In the genomic region with DNA sequence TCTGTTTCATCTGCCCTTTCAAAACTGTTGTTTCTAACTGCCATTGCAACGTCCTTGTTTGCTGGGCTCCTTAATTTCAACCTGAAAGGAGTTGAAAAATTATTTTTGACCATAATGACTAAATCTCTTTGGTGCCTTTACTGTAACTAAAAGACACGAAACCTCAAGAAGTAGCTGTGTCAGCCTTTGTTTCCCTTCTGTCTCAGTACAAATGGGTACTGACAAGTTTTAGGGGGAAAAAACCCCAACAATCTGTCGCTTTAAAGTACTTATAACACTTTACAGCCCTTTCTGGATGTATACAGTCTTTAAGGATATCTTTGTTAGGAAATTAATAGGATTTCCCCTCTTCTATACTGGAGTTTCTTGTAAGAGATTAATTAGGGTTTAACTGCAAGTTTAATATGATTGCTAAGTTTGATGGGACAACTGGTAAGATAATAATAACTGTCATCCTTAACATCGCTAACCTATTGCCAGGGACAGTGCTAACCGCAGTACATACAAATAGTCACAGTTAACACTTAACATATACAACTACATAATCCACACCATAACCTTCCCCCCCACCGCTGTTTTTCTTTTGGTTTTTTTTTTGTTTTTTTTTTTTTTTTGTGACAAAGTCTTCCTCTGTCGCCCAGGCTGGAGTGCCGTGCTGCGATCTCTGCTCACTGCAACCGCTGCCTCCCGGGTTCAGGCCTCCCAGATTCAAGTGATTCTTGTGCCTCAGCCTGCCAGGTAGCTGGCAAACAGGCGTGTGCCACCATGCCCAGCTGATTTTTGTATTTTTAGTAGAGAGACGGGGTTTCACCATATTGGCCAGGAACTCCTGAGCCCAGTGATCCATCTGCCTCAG, we compare ENCODE assay signal across 11 cellular contexts. TPM values are rescaled to one million over a fixed set of nuclear protein-coding genes. Genes with fewer than 3 reads are reported as not detected.
DNase-seq lines count a peak whose midpoint lies in the region; ATAC-seq and TF ChIP-seq lines count a peak whose summit lies in the region.
"Had no signal": no experiment of that assay in that cellular context is flagged by ENCODE, and none has a peak within 500 bp of the region (broad histone marks: within the 10 kb centered on the region; RNA-seq: fewer than 3 reads in every experiment).

No MANE protein-coding gene starts in this region.

- no peaks in the 10 kb centered on the region for H3K27me3 ChIP-seq in mammary epithelial cell (ENCODE audit: insufficient read depth, low read length)
- H3K27me3 ChIP-seq in mucosa of rectum (ENCODE audit: control insufficient read depth in 2 of 2, insufficient read depth in 2 of 2, low read length in 2 of 2) = no peaks in the 10 kb centered on the region
- no peaks in the 10 kb centered on the region for H3K27me3 ChIP-seq in tibial nerve

- H3K27ac ChIP-seq in mammary epithelial cell (ENCODE audit: insufficient read depth, low read depth, low read length) (peak overlapping the region; percentile 23), mucosa of rectum (ENCODE audit: low read depth in 2 of 2, low read length in 2 of 2) (no peak overlapping the region), tibial nerve (peak overlapping the region; percentile 58 to 87 (median 76))

- DNase-seq in activated CD8-positive, alpha-beta T cell treated with anti-CD3 and anti-CD28 coated beads for 36 hours = no peak
- DNase-seq in activated CD8-positive, alpha-beta T cell treated with anti-CD3 and anti-CD28 coated beads, Interleukin-2, amount 10 ng/mL, durations not matched to agents 7 days and 5 days = no peak
- DNase-seq in mammary epithelial cell = no peak
- DNase-seq in tibial nerve (ENCODE audit: low spot score in 2 of 2) = no peak
- DNase-seq in RPMI8226 = no peak
- DNase-seq: NK-92 treated with Interleukin-12 subunit alpha and Interleukin-12 subunit beta, amount 100 ng/mL, for 24 hours; stimulated activated CD4-positive, alpha-beta T cell treated with anti-CD3 and anti-CD28 coated beads, Interleukin-2, amount 100 ng/mL, for 48 hours had no signal

- H3K9me3 Mint-ChIP-seq in activated CD8-positive, alpha-beta T cell treated with anti-CD3 and anti-CD28 coated beads for 36 hours = no peaks in the 10 kb centered on the region
- H3K9me3 Mint-ChIP-seq in activated CD8-positive, alpha-beta T cell treated with anti-CD3 and anti-CD28 coated beads, Interleukin-2, amount 10 ng/mL, durations not matched to agents 7 days and 5 days (ENCODE audit: insufficient read depth) = no peaks in the 10 kb centered on the region
- H3K9me3 Mint-ChIP-seq: central memory CD8-positive, alpha-beta T cell had no signal

- CTCF ChIA-PET in activated CD8-positive, alpha-beta T cell treated with anti-CD3 and anti-CD28 coated beads for 36 hours (lab: Charles Lee) = interaction anchor here (1.5 to 3.8 kb wide), 2 partner anchors 13 to 39 kb away, joined by 3 to 15 read pairs; no protein-coding TSS in a partner anchor
- CTCF ChIA-PET in activated CD8-positive, alpha-beta T cell treated with anti-CD3 and anti-CD28 coated beads, Interleukin-2, amount 10 ng/mL, durations not matched to agents 7 days and 5 days (lab: Charles Lee) = no interaction called here
- CTCF ChIA-PET in mammary epithelial cell (lab: Charles Lee; ENCODE audit: low non-redundant PET) = no interaction called here

- H3K79me2 ChIP-seq in mammary epithelial cell (ENCODE audit: insufficient read depth, low read length) = no peaks in the 10 kb centered on the region

- no peaks in the 10 kb centered on the region for H3K36me3 ChIP-seq in mammary epithelial cell (ENCODE audit: insufficient read depth, low read length)
- no peaks in the 10 kb centered on the region for H3K36me3 ChIP-seq in mucosa of rectum (ENCODE audit: control insufficient read depth in 2 of 2, insufficient read depth in 2 of 2, low read length in 2 of 2)
- H3K36me3 ChIP-seq in tibial nerve = no peaks in the 10 kb centered on the region

- H3K4me3 ChIP-seq in mammary epithelial cell (replicated peaks in 1 of 3; ENCODE audit: insufficient read depth in 1 of 3, low read depth in 2 of 3, low read length in 3 of 3) (peak overlapping the region; percentile 25 to 55 (median 29)), mucosa of rectum (ENCODE audit: low read length in 2 of 2) (peak overlapping the region; percentile 8 to 37), tibial nerve (peak overlapping the region in 3 of 4 donors; percentile 37 to 62 (median 44))

- peak overlapping the region; percentile 93 for H2AFZ ChIP-seq in mammary epithelial cell (ENCODE audit: low read depth, low read length)

- TF ChIP-seq POLR2A in tibial nerve (IDR thresholded peaks at IDR 0.05) = no peak

- H3K4me2 ChIP-seq in mammary epithelial cell (ENCODE audit: insufficient read depth, low read depth, low read length) = peak overlapping the region; percentile 86

- TF ChIP-seq CTCF in activated CD8-positive, alpha-beta T cell treated with anti-CD3 and anti-CD28 coated beads for 36 hours (IDR thresholded peaks at IDR 0.05) = no peak
- TF ChIP-seq CTCF in mammary epithelial cell (conservative IDR thresholded peaks at IDR 0.05 in 1 of 2, IDR thresholded peaks at IDR 0.05 in 1 of 2; ENCODE audit: extremely low read depth in 1 of 2, insufficient read depth in 1 of 2, low read depth in 1 of 2, low read length in 2 of 2) = no peak
- no peak for TF ChIP-seq CTCF in tibial nerve (IDR thresholded peaks at IDR 0.05)

- intact Hi-C loops in activated CD8-positive, alpha-beta T cell treated with anti-CD3 and anti-CD28 coated beads for 36 hours (cut with micrococcal nuclease) = no loop called here
- intact Hi-C loops in mammary epithelial cell (cut with micrococcal nuclease) = loop anchor here (5.0 kb wide), 1 partner anchor 48 kb away; no protein-coding TSS in a partner anchor

- POLR2A ChIA-PET in activated CD8-positive, alpha-beta T cell treated with anti-CD3 and anti-CD28 coated beads for 36 hours (lab: Charles Lee) = no interaction called here
- POLR2A ChIA-PET in activated CD8-positive, alpha-beta T cell treated with anti-CD3 and anti-CD28 coated beads, Interleukin-2, amount 10 ng/mL, durations not matched to agents 7 days and 5 days (lab: Charles Lee) = no interaction called here

- H3K36me3 Mint-ChIP-seq in activated CD8-positive, alpha-beta T cell treated with anti-CD3 and anti-CD28 coated beads for 36 hours (ENCODE audit: low read depth) = no peaks in the 10 kb centered on the region
- H3K36me3 Mint-ChIP-seq in activated CD8-positive, alpha-beta T cell treated with anti-CD3 and anti-CD28 coated beads, Interleukin-2, amount 10 ng/mL, durations not matched to agents 7 days and 5 days (ENCODE audit: low read depth) = no peaks in the 10 kb centered on the region

- H3K4me1 Mint-ChIP-seq in activated CD8-positive, alpha-beta T cell treated with anti-CD3 and anti-CD28 coated beads for 36 hours (ENCODE audit: low read depth) = peaks cover 16% of the 10 kb centered on the region
- peaks cover 11% of the 10 kb centered on the region for H3K4me1 Mint-ChIP-seq in activated CD8-positive, alpha-beta T cell treated with anti-CD3 and anti-CD28 coated beads, Interleukin-2, amount 10 ng/mL, durations not matched to agents 7 days and 5 days (ENCODE audit: low read depth)

- TF ChIP-seq EP300 in tibial nerve (IDR thresholded peaks at IDR 0.05) = no peak

- H3K4me1 ChIP-seq in mammary epithelial cell (ENCODE audit: insufficient read depth, low read length) (peaks cover 58% of the 10 kb centered on the region), mucosa of rectum (ENCODE audit: control insufficient read depth in 2 of 2, insufficient read depth in 2 of 2, low read length in 2 of 2) (peaks cover 7 to 14% of the 10 kb centered on the region in 2 donors), tibial nerve (peaks cover 0 to 62% (median 25%) of the 10 kb centered on the region in 4 donors)

- no peaks in the 10 kb centered on the region for H3K9me3 ChIP-seq in mammary epithelial cell (replicated peaks; ENCODE audit: insufficient read depth, low read length)
- H3K9me3 ChIP-seq in mucosa of rectum (ENCODE audit: control insufficient read depth in 2 of 2, low read length in 2 of 2) = no peaks in the 10 kb centered on the region
- H3K9me3 ChIP-seq in tibial nerve = no peaks in the 10 kb centered on the region

- H3K27ac Mint-ChIP-seq in activated CD8-positive, alpha-beta T cell treated with anti-CD3 and anti-CD28 coated beads for 36 hours = no peak overlapping the region
- H3K27ac Mint-ChIP-seq in activated CD8-positive, alpha-beta T cell treated with anti-CD3 and anti-CD28 coated beads, Interleukin-2, amount 10 ng/mL, durations not matched to agents 7 days and 5 days = no peak overlapping the region

- 11% methylated on average over 9 of the region's 13 CpGs for WGBS in mammary epithelial cell (ENCODE audit: low coverage, missing lambda C conversion rate)
- WGBS in tibial nerve, 2 donors = 52 to 53% methylated on average over 13 of the region's 13 CpGs

- H3K4me3 Mint-ChIP-seq in activated CD8-positive, alpha-beta T cell treated with anti-CD3 and anti-CD28 coated beads for 36 hours = peak overlapping the region; percentile 43
- no peak overlapping the region for H3K4me3 Mint-ChIP-seq in activated CD8-positive, alpha-beta T cell treated with anti-CD3 and anti-CD28 coated beads, Interleukin-2, amount 10 ng/mL, durations not matched to agents 7 days and 5 days
- H3K4me3 Mint-ChIP-seq: central memory CD8-positive, alpha-beta T cell had no signal

- in situ Hi-C loops in mammary epithelial cell (cut with MboI; ENCODE audit: low sequenced_read_pairs in 2 of 2) = no loop called here

- no peak for ATAC-seq in activated CD8-positive, alpha-beta T cell treated with anti-CD3 and anti-CD28 coated beads for 36 hours
- ATAC-seq in activated CD8-positive, alpha-beta T cell treated with anti-CD3 and anti-CD28 coated beads, Interleukin-2, amount 10 ng/mL, durations not matched to agents 7 days and 5 days = no peak
- ATAC-seq in GM19395 (IDR thresholded peaks at IDR 0.05; ENCODE audit: unreplicated experiment) (no peak), HG03571 (IDR thresholded peaks at IDR 0.05; ENCODE audit: unreplicated experiment) (no peak)

- dilution Hi-C loops in mammary epithelial cell (cut with HindIII; ENCODE audit: low sequenced_read_pairs) = no loop called here

- no peaks in the 10 kb centered on the region for H4K20me1 ChIP-seq in mammary epithelial cell (ENCODE audit: insufficient read depth, low read length)

- no TSS peak for BruUV-seq in mammary epithelial cell (replicated peaks; lab: Mats Ljungman, UMichigan)

- peaks cover 73% of the 10 kb centered on the region for H3K27me3 Mint-ChIP-seq in activated CD8-positive, alpha-beta T cell treated with anti-CD3 and anti-CD28 coated beads for 36 hours
- peaks cover 69% of the 10 kb centered on the region for H3K27me3 Mint-ChIP-seq in activated CD8-positive, alpha-beta T cell treated with anti-CD3 and anti-CD28 coated beads, Interleukin-2, amount 10 ng/mL, durations not matched to agents 7 days and 5 days (ENCODE audit: low read depth)

- H3K9ac ChIP-seq in mammary epithelial cell (ENCODE audit: insufficient read depth, low read length) (peak overlapping the region; percentile 55), mucosa of rectum (ENCODE audit: low read depth in 1 of 2, low read length in 2 of 2) (no peak overlapping the region)

RNA-seq across cellular contexts. Expression of gene GXYLT2, which starts 1.7 kb away (rescaled TPM):
- under 1 TPM; 0.11 to 0.92 TPM for total RNA-seq in activated CD8-positive, alpha-beta T cell treated with anti-CD3 and anti-CD28 coated beads for 36 hours
- total RNA-seq in activated CD8-positive, alpha-beta T cell treated with anti-CD3 and anti-CD28 coated beads, Interleukin-2, amount 10 ng/mL, durations not matched to agents 7 days and 5 days = not detected
- total RNA-seq in mammary epithelial cell (1 to 10 TPM; 3.9 to 9.3 TPM), tibial nerve (10 to 100 TPM; 16.7 to 33.6 (median 22.0) TPM)
- polyA plus RNA-seq in mammary epithelial cell = 5.8 TPM
- 15.3 TPM for polyA minus RNA-seq in mammary epithelial cell

RNA-seq across cellular contexts. Expression of gene SHQ1, which starts 41.3 kb away (rescaled TPM):
- total RNA-seq in activated CD8-positive, alpha-beta T cell treated with anti-CD3 and anti-CD28 coated beads for 36 hours = 10 to 100 TPM; 29.8 to 31.4 TPM
- 10 to 100 TPM; 27.2 to 28.0 TPM for total RNA-seq in activated CD8-positive, alpha-beta T cell treated with anti-CD3 and anti-CD28 coated beads, Interleukin-2, amount 10 ng/mL, durations not matched to agents 7 days and 5 days
- 10 to 100 TPM; 17.0 to 23.0 TPM for total RNA-seq in mammary epithelial cell
- 12.4 TPM for polyA plus RNA-seq in mammary epithelial cell
- 18.1 TPM for polyA minus RNA-seq in mammary epithelial cell
- 10 to 100 TPM; 10.0 to 25.3 (median 19.5) TPM for total RNA-seq in tibial nerve

Comparison
In these comparisons a context has a peak if more than half of its experiments do, and no peak if none do; other contexts are left out.
1. H3K27ac ChIP-seq: peak in mammary epithelial cell (single experiment) and tibial nerve (4 of 4); none in mucosa of rectum (0 of 2).
2. Peak in every context shown above with its lines, with median percentiles within 50 percentile points of each other: H3K4me3 ChIP-seq.